12 cellular contexts compared by ENCODE assay signal in the genomic region with DNA sequence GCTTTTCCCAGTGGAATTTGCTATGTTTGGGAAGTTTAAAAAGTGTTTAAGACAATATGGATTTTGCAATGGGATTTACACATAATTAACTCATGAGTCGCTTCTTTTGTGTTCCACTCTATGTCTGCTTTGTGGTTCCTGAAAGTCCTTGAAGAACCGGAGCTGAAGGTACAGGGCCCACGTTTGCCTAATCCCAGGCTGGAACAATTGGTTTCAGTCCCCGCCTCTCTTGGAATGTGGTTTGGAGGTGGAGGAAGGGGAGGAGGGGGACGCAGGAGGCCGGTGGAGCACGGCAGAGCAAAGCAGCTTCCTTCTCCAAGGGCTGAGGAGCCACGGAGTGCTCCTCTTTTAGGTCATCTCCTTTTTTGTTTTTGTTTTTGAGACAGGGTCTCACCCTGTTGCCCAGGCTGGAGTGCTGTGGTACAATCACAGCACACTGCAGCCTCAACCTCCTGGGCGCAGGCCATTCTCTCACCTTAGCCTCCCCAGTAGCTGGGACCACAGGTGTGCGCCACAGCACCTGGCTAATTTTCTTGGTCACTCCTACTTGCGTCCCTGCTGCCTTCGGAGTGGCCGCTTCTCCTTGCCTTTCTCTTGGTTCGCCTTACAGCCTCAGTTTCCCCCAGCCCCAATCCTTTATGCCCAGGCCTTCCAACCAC.
A peak's percentile ranks its signal among the peaks of the same experiment; 100 is the strongest.
DNase-seq lines count a peak whose midpoint lies in the region; ATAC-seq, FAIRE-seq and TF ChIP-seq lines count a peak whose summit lies in the region.
"Had no signal": no experiment of that assay in that cellular context is flagged by ENCODE, and none has a peak within 500 bp of the region (broad histone marks: within the 10 kb centered on the region; RNA-seq: fewer than 3 reads in every experiment).

No MANE protein-coding gene starts in this region.

- peaks cover 15% of the 10 kb centered on the region for H3K27me3 Mint-ChIP-seq in CD4-positive, alpha-beta T cell
- H3K27me3 Mint-ChIP-seq in natural killer cell (ENCODE audit: low read depth in 2 of 2) = peaks cover 11 to 12% of the 10 kb centered on the region in 2 donors
- no peaks in the 10 kb centered on the region for H3K27me3 Mint-ChIP-seq in activated CD4-positive, alpha-beta memory T cell treated with anti-CD3 and anti-CD28 coated beads, Interleukin-2, amount 10 ng/mL, durations not matched to agents 7 days and 5 days

- no TSS peak for BruUV-seq in HepG2 (replicated peaks; lab: Mats Ljungman, UMichigan)

- POLR2A ChIA-PET in CD4-positive, alpha-beta T cell (lab: Charles Lee) = interaction anchor here (6.3 kb wide), 1 partner anchor 13 kb away, joined by 52 read pairs; no protein-coding TSS in a partner anchor
- POLR2A ChIA-PET in HepG2 (lab: Yijun Ruan, JAX) = interaction anchor here (0.9 to 4.5 kb wide), 17 partner anchors 13 to 141 kb away, joined by 3 to 106 read pairs (median 10); partner anchors contain the start of gene ERRFI1
- POLR2A ChIA-PET in activated CD4-positive, alpha-beta memory T cell treated with anti-CD3 and anti-CD28 coated beads, Interleukin-2, amount 10 ng/mL, durations not matched to agents 7 days and 5 days (lab: Charles Lee) = no interaction called here

- H3K36me3 ChIP-seq in bronchial epithelial cell (ENCODE audit: control insufficient read depth, insufficient read depth, low read length) (no peaks in the 10 kb centered on the region), HepG2 (replicated peaks in 1 of 2; ENCODE audit: control insufficient read depth in 1 of 2, insufficient read depth in 2 of 2, low read length in 2 of 2) (no peaks in the 10 kb centered on the region; a peak in 1 of 5 replicates), vagina (no peaks in the 10 kb centered on the region), brain microvascular endothelial cell (replicated peaks) (no peaks in the 10 kb centered on the region)

- H3K9ac ChIP-seq in HepG2 (ENCODE audit: insufficient read depth, low read depth, low read length) = peak overlapping the region; percentile 58

- FAIRE-seq in bronchial epithelial cell (lab: Jason Lieb, UNC) (no peak), HepG2 (lab: Jason Lieb, UNC) (peak; percentile 90)

- no peak for DNase-seq in CD4-positive, alpha-beta T cell
- peak; percentile 80 for DNase-seq in M059J (ENCODE audit: low read depth)
- DNase-seq in bronchial epithelial cell (ENCODE audit: low read depth) = peak; percentile 62
- DNase-seq in HepG2 (ENCODE audit: low spot score) = peak; percentile 91
- DNase-seq in vagina (ENCODE audit: extremely low spot score in 2 of 2) = no peak
- no peak for DNase-seq in natural killer cell
- no peak for DNase-seq in activated CD4-positive, alpha-beta memory T cell treated with anti-CD3 and anti-CD28 coated beads, Interleukin-2, amount 10 ng/mL, durations not matched to agents 7 days and 5 days
- no peak for DNase-seq in brain microvascular endothelial cell
- DNase-seq: activated CD4-positive, alpha-beta T cell treated with anti-CD3 and anti-CD28 coated beads, Interleukin-2, amount 10 ng/mL, durations not matched to agents 7 days and 5 days; activated naive CD4-positive, alpha-beta T cell treated with Interleukin-2 at 50 U/mL for 16 hours; effector CD8-positive, alpha-beta T cell; stimulated activated CD4-positive, alpha-beta T cell treated with anti-CD3 and anti-CD28 coated beads, Interleukin-2, amount 100 ng/mL, for 48 hours had no signal

- H3K79me2 ChIP-seq in HepG2 (ENCODE audit: insufficient read depth, low read length) = no peaks in the 10 kb centered on the region

- H3K9me3 ChIP-seq in CD4-positive, alpha-beta T cell (ENCODE audit: control insufficient read depth, low read length) = no peaks in the 10 kb centered on the region
- H3K9me3 ChIP-seq in HepG2 (ENCODE audit: low read length) (0 out of 2 replicates have a peak, but pooled peaks cover 3% of the 10 kb centered on the region), vagina (no peaks in the 10 kb centered on the region)

- no peaks in the 10 kb centered on the region for H3K27me3 ChIP-seq in CD4-positive, alpha-beta T cell (ENCODE audit: control insufficient read depth, insufficient read depth, low read length)
- H3K27me3 ChIP-seq in bronchial epithelial cell (ENCODE audit: control insufficient read depth, insufficient read depth, low read length) (no peaks in the 10 kb centered on the region), HepG2 (ENCODE audit: control insufficient read depth in 1 of 2, insufficient read depth in 2 of 2, low read length in 2 of 2) (no peaks in the 10 kb centered on the region), vagina (no peaks in the 10 kb centered on the region), brain microvascular endothelial cell (replicated peaks) (no peaks in the 10 kb centered on the region)

- no peak overlapping the region for H3K27ac ChIP-seq in CD4-positive, alpha-beta T cell (ENCODE audit: low read depth, low read length)
- peak overlapping the region; percentile 88 for H3K27ac ChIP-seq in HepG2 (ENCODE audit: extremely low read length, insufficient read depth, low read length)
- H3K27ac ChIP-seq in vagina = no peak overlapping the region
- no peak overlapping the region for H3K27ac ChIP-seq in brain microvascular endothelial cell

- H3K36me3 Mint-ChIP-seq in CD4-positive, alpha-beta T cell (ENCODE audit: low read depth) = no peaks in the 10 kb centered on the region
- no peaks in the 10 kb centered on the region for H3K36me3 Mint-ChIP-seq in natural killer cell
- peaks cover 9% of the 10 kb centered on the region for H3K36me3 Mint-ChIP-seq in activated CD4-positive, alpha-beta memory T cell treated with anti-CD3 and anti-CD28 coated beads, Interleukin-2, amount 10 ng/mL, durations not matched to agents 7 days and 5 days (ENCODE audit: low read depth)

- peak overlapping the region; percentile 45 for H3K27ac Mint-ChIP-seq in CD4-positive, alpha-beta T cell
- no peak overlapping the region for H3K27ac Mint-ChIP-seq in natural killer cell
- H3K27ac Mint-ChIP-seq in activated CD4-positive, alpha-beta memory T cell treated with anti-CD3 and anti-CD28 coated beads, Interleukin-2, amount 10 ng/mL, durations not matched to agents 7 days and 5 days = no peak overlapping the region
- H3K27ac Mint-ChIP-seq: activated CD4-positive, alpha-beta T cell treated with anti-CD3 and anti-CD28 coated beads, Interleukin-2, amount 10 ng/mL, durations not matched to agents 7 days and 5 days had no signal

- CTCF ChIA-PET in CD4-positive, alpha-beta T cell (lab: Charles Lee) = no interaction called here
- CTCF ChIA-PET in HepG2 (lab: Yijun Ruan, JAX; ENCODE audit: low intra/inter-chr PET ratio, low total read pairs) = no interaction called here
- CTCF ChIA-PET in activated CD4-positive, alpha-beta memory T cell treated with anti-CD3 and anti-CD28 coated beads, Interleukin-2, amount 10 ng/mL, durations not matched to agents 7 days and 5 days (lab: Charles Lee) = interaction anchor here (1.2 kb wide), 1 partner anchor 22 kb away, joined by 4 read pairs; no protein-coding TSS in a partner anchor

- peaks cover 11% of the 10 kb centered on the region for H3K9me3 Mint-ChIP-seq in CD4-positive, alpha-beta T cell
- H3K9me3 Mint-ChIP-seq in natural killer cell = peaks cover 0 to 2% of the 10 kb centered on the region in 2 donors
- H3K9me3 Mint-ChIP-seq in activated CD4-positive, alpha-beta memory T cell treated with anti-CD3 and anti-CD28 coated beads, Interleukin-2, amount 10 ng/mL, durations not matched to agents 7 days and 5 days = peaks cover 10% of the 10 kb centered on the region

- no peak for TF ChIP-seq CTCF in CD4-positive, alpha-beta T cell (IDR thresholded peaks at IDR 0.05)
- TF ChIP-seq CTCF in bronchial epithelial cell (IDR thresholded peaks at IDR 0.05; ENCODE audit: insufficient read depth, low read length, severe bottlenecking) (no peak), HepG2 (CRISPR knock-in tag; IDR thresholded peaks at IDR 0.05) (no peak), vagina (IDR thresholded peaks at IDR 0.05) (no peak), natural killer cell (IDR thresholded peaks at IDR 0.05) (no peak), brain microvascular endothelial cell (IDR thresholded peaks at IDR 0.05; ENCODE audit: low read depth, low read length, missing control alignments) (no peak)

- H3K4me2 ChIP-seq in HepG2 (ENCODE audit: low read depth, low read length) = peak overlapping the region; percentile 56

- H3K4me3 ChIP-seq in bronchial epithelial cell (ENCODE audit: low read depth, low read length) (no peak overlapping the region), HepG2 (replicated peaks in 1 of 3; ENCODE audit: insufficient read depth in 1 of 3, low read depth in 2 of 3, low read length in 3 of 3) (peak overlapping the region in 2 of 3 experiments; percentile 27 to 31; a peak in 4 of 6 replicates), vagina (no peak overlapping the region), brain microvascular endothelial cell (ENCODE audit: low read depth, low read length) (no peak overlapping the region)

- no peak overlapping the region for H2AFZ ChIP-seq in HepG2 (ENCODE audit: low read length)

- H3K4me1 ChIP-seq in HepG2 (ENCODE audit: insufficient read depth, low read length) (peaks cover 78% of the 10 kb centered on the region), vagina (no peaks in the 10 kb centered on the region)

- TF ChIP-seq RAD21 in HepG2 (CRISPR knock-in tag; IDR thresholded peaks at IDR 0.05) = no peak

- intact Hi-C loops in CD4-positive, alpha-beta T cell (cut with DNase I, micrococcal nuclease) = no loop called here
- intact Hi-C loops in HepG2 (cut with micrococcal nuclease; ENCODE audit: unreplicated experiment) = loop anchor here (2.0 to 10.0 kb wide), 2 partner anchors 35 to 131 kb away; partner anchors contain the start of gene ERRFI1
- intact Hi-C loops in vagina (cut with DNase I) = no loop called here
- intact Hi-C loops in natural killer cell (cut with micrococcal nuclease) = no loop called here

- TF ChIP-seq POLR2A in HepG2 (IDR thresholded peaks at IDR 0.05; ENCODE audit: insufficient read depth in 1 of 2, low read depth in 2 of 2, low read length in 2 of 2) (no peak), vagina (IDR thresholded peaks at IDR 0.05) (no peak)

- 42% methylated on average over 14 of the region's 14 CpGs for WGBS in HepG2 (ENCODE audit: low lambda C conversion rate)

- ATAC-seq in CD4-positive, alpha-beta T cell (ENCODE audit: poor library complexity) = no peak
- no peak; the same call in 2 of the 3 replicates for ATAC-seq in HepG2
- ATAC-seq in natural killer cell = no peak

- H3K4me3 Mint-ChIP-seq in CD4-positive, alpha-beta T cell = no peak overlapping the region
- H3K4me3 Mint-ChIP-seq in natural killer cell = no peak overlapping the region
- no peak overlapping the region for H3K4me3 Mint-ChIP-seq in activated CD4-positive, alpha-beta memory T cell treated with anti-CD3 and anti-CD28 coated beads, Interleukin-2, amount 10 ng/mL, durations not matched to agents 7 days and 5 days
- H3K4me3 Mint-ChIP-seq: activated CD4-positive, alpha-beta T cell treated with anti-CD3 and anti-CD28 coated beads, Interleukin-2, amount 10 ng/mL, durations not matched to agents 7 days and 5 days had no signal

- no peaks in the 10 kb centered on the region for H4K20me1 ChIP-seq in HepG2 (ENCODE audit: insufficient read depth, low read length)

- TF ChIP-seq EP300 in HepG2 (IDR thresholded peaks at IDR 0.05; ENCODE audit: low read depth in 2 of 2, low read length in 2 of 2) (peak in 1 of 2 experiments; percentile 96; a peak in 2 of 4 replicates), HepG2 (CRISPR knock-in tag; IDR thresholded peaks at IDR 0.05; ENCODE audit: borderline replicate concordance) (peak; percentile 90)

- H3K4me1 Mint-ChIP-seq in CD4-positive, alpha-beta T cell (ENCODE audit: low read depth) = peaks cover 42% of the 10 kb centered on the region
- peaks cover 26 to 43% of the 10 kb centered on the region in 2 donors for H3K4me1 Mint-ChIP-seq in natural killer cell
- H3K4me1 Mint-ChIP-seq in activated CD4-positive, alpha-beta memory T cell treated with anti-CD3 and anti-CD28 coated beads, Interleukin-2, amount 10 ng/mL, durations not matched to agents 7 days and 5 days = peaks cover 30% of the 10 kb centered on the region

- in situ Hi-C loops in HepG2 (cut with HindIII; ENCODE audit: extremely low pct_ligation_motif_present, low pct_unique_long_range_greater_than_20kb) (no loop called here), brain microvascular endothelial cell (cut with HindIII; ENCODE audit: low pct_ligation_motif_present, low sequenced_read_pairs) (no loop called here)

Comparison
In these comparisons a context has a peak if more than half of its experiments do, and no peak if none do; other contexts are left out.
1. DNase-seq: peak in M059J (single experiment), bronchial epithelial cell (single experiment) and HepG2 (single experiment); none in CD4-positive, alpha-beta T cell (0 of 10), vagina (0 of 2), natural killer cell (single experiment), activated CD4-positive, alpha-beta memory T cell treated with anti-CD3 and anti-CD28 coated beads, Interleukin-2, amount 10 ng/mL, durations not matched to agents 7 days and 5 days (single experiment) and brain microvascular endothelial cell (single experiment).
2. H3K4me3 ChIP-seq: peak in HepG2 (2 of 3); none in bronchial epithelial cell (single experiment), vagina (0 of 2) and brain microvascular endothelial cell (single experiment).